ENCODE assay signal across 2 cellular contexts in genomic region chr19:33796164-33797100, GRCh38.
TF ChIP-seq lines count a peak whose summit lies in the region.

Gene KCTD15, plus strand, starts transcription at chr19:33796870. Its CDS starts 3,585 bp downstream, at chr19:33800455.

TF ChIP-seq in HEK293, 187 proteins besides CTCF, POLR2A, EP300 and RAD21 (continued from another document and continues in another):
- TF ChIP-seq, protein P1, sequence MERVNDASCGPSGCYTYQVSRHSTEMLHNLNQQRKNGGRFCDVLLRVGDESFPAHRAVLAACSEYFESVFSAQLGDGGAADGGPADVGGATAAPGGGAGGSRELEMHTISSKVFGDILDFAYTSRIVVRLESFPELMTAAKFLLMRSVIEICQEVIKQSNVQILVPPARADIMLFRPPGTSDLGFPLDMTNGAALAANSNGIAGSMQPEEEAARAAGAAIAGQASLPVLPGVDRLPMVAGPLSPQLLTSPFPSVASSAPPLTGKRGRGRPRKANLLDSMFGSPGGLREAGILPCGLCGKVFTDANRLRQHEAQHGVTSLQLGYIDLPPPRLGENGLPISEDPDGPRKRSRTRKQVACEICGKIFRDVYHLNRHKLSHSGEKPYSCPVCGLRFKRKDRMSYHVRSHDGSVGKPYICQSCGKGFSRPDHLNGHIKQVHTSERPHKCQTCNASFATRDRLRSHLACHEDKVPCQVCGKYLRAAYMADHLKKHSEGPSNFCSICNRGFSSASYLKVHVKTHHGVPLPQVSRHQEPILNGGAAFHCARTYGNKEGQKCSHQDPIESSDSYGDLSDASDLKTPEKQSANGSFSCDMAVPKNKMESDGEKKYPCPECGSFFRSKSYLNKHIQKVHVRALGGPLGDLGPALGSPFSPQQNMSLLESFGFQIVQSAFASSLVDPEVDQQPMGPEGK (tag by site-specific recombination; IDR thresholded peaks at IDR 0.05) = peak; percentile 56
- TF ChIP-seq ZNF391 (tag by site-specific recombination; IDR thresholded peaks at IDR 0.05; ENCODE audit: borderline replicate concordance, low read depth) (peak; percentile 54; the same call in 1 of the 2 replicates), ZNF558 (tag by site-specific recombination; IDR thresholded peaks at IDR 0.05) (no peak), GLIS1 (tag by site-specific recombination; IDR thresholded peaks at IDR 0.05) (0 out of 2 replicates have a peak, but pooled peaks have one; percentile 49), ZBTB6 (tag by site-specific recombination; IDR thresholded peaks at IDR 0.05) (peak; percentile 27; the same call in 1 of the 2 replicates), ZNF600 (tag by site-specific recombination; IDR thresholded peaks at IDR 0.05) (peak; percentile 21; the same call in 1 of the 2 replicates), YY1 (tag by site-specific recombination; IDR thresholded peaks at IDR 0.05) (peak; percentile 11), REPIN1 (tag by site-specific recombination; IDR thresholded peaks at IDR 0.05; ENCODE audit: low read depth) (peak; percentile 15; the same call in 1 of the 2 replicates), ZNF654 (tag by site-specific recombination; IDR thresholded peaks at IDR 0.05; ENCODE audit: low read depth) (no peak), ZNF488 (tag by site-specific recombination; IDR thresholded peaks at IDR 0.05) (0 out of 2 replicates have a peak, but pooled peaks have one; percentile 16), ZBTB7A (tag by site-specific recombination; IDR thresholded peaks at IDR 0.05; ENCODE audit: low read depth) (peak; percentile 87; the same call in 1 of the 2 replicates), SP7 (tag by site-specific recombination; IDR thresholded peaks at IDR 0.05) (peak; percentile 36; the same call in 1 of the 2 replicates), ZXDB (tag by site-specific recombination; IDR thresholded peaks at IDR 0.05) (peak; percentile 59; the same call in 1 of the 2 replicates), GFI1B (tag by site-specific recombination; IDR thresholded peaks at IDR 0.05) (no peak), KLF9 (tag by site-specific recombination; IDR thresholded peaks at IDR 0.05; ENCODE audit: low read depth) (peak; percentile 54), ZNF449 (tag by site-specific recombination; IDR thresholded peaks at IDR 0.05) (0 out of 2 replicates have a peak, but pooled peaks have one; percentile 39), ZNF157 (tag by site-specific recombination; IDR thresholded peaks at IDR 0.05) (0 out of 2 replicates have a peak, but pooled peaks have one; percentile 43)
- TF ChIP-seq, protein P2, sequence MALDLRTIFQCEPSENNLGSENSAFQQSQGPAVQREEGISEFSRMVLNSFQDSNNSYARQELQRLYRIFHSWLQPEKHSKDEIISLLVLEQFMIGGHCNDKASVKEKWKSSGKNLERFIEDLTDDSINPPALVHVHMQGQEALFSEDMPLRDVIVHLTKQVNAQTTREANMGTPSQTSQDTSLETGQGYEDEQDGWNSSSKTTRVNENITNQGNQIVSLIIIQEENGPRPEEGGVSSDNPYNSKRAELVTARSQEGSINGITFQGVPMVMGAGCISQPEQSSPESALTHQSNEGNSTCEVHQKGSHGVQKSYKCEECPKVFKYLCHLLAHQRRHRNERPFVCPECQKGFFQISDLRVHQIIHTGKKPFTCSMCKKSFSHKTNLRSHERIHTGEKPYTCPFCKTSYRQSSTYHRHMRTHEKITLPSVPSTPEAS (tag by site-specific recombination; IDR thresholded peaks at IDR 0.05) = peak; percentile 62
- TF ChIP-seq, protein P3, sequence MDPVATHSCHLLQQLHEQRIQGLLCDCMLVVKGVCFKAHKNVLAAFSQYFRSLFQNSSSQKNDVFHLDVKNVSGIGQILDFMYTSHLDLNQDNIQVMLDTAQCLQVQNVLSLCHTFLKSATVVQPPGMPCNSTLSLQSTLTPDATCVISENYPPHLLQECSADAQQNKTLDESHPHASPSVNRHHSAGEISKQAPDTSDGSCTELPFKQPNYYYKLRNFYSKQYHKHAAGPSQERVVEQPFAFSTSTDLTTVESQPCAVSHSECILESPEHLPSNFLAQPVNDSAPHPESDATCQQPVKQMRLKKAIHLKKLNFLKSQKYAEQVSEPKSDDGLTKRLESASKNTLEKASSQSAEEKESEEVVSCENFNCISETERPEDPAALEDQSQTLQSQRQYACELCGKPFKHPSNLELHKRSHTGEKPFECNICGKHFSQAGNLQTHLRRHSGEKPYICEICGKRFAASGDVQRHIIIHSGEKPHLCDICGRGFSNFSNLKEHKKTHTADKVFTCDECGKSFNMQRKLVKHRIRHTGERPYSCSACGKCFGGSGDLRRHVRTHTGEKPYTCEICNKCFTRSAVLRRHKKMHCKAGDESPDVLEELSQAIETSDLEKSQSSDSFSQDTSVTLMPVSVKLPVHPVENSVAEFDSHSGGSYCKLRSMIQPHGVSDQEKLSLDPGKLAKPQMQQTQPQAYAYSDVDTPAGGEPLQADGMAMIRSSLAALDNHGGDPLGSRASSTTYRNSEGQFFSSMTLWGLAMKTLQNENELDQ (tag by site-specific recombination; IDR thresholded peaks at IDR 0.05; ENCODE audit: low read depth) = no peak

TF ChIP-seq in HepG2, 621 proteins besides CTCF, POLR2A, EP300 and RAD21 (continued from another document and continues in another):
- TF ChIP-seq ZNF646 (CRISPR knock-in tag; IDR thresholded peaks at IDR 0.05) (0 out of 2 replicates have a peak, but pooled peaks have one; percentile 48), RFX3 (CRISPR knock-in tag; IDR thresholded peaks at IDR 0.05) (no peak), ZNF207 (IDR thresholded peaks at IDR 0.05; ENCODE audit: borderline replicate concordance) (no peak), ZNF333 (CRISPR knock-in tag; IDR thresholded peaks at IDR 0.05; ENCODE audit: borderline replicate concordance) (0 out of 2 replicates have a peak, but pooled peaks have one; percentile 33), RXRB (CRISPR knock-in tag; IDR thresholded peaks at IDR 0.05; ENCODE audit: borderline replicate concordance) (no peak), NFYC (CRISPR knock-in tag; IDR thresholded peaks at IDR 0.05) (no peak), REPIN1 (CRISPR knock-in tag; IDR thresholded peaks at IDR 0.05; ENCODE audit: borderline replicate concordance, low read depth) (0 out of 2 replicates have a peak, but pooled peaks have one; percentile 9), RBFOX2 (IDR thresholded peaks at IDR 0.05; ENCODE audit: low read depth, low read length) (peak; percentile 69; the same call in 1 of the 2 replicates), HNRNPK (IDR thresholded peaks at IDR 0.05; ENCODE audit: low read depth, low read length, poor library complexity, severe bottlenecking) (peak; percentile 94), SSRP1 (CRISPR knock-in tag; IDR thresholded peaks at IDR 0.05) (no peak), HES4 (CRISPR knock-in tag; IDR thresholded peaks at IDR 0.05; ENCODE audit: borderline replicate concordance) (peak; percentile 34; the same call in 1 of the 2 replicates), SMAD9 (CRISPR knock-in tag; IDR thresholded peaks at IDR 0.05) (no peak), NCOA1 (CRISPR knock-in tag; IDR thresholded peaks at IDR 0.05) (0 out of 2 replicates have a peak, but pooled peaks have one; percentile 23), RFX1 (IDR thresholded peaks at IDR 0.05) (no peak), IRF2 (CRISPR knock-in tag; IDR thresholded peaks at IDR 0.05) (no peak), HNRNPLL (IDR thresholded peaks at IDR 0.05; ENCODE audit: low read depth, low read length, poor library complexity, severe bottlenecking) (peak; percentile 35), ZNF430 (CRISPR knock-in tag; IDR thresholded peaks at IDR 0.05) (0 out of 2 replicates have a peak, but pooled peaks have one; percentile 7), THAP8 (CRISPR knock-in tag; IDR thresholded peaks at IDR 0.05; ENCODE audit: borderline replicate concordance) (0 out of 2 replicates have a peak, but pooled peaks have one; percentile 30), NR1H2 (CRISPR knock-in tag; IDR thresholded peaks at IDR 0.05; ENCODE audit: borderline replicate concordance, low read depth) (0 out of 2 replicates have a peak, but pooled peaks have one; percentile 57), UBTF (CRISPR knock-in tag; IDR thresholded peaks at IDR 0.05) (peak; percentile 71; the same call in 1 of the 2 replicates), ZNF224 (CRISPR knock-in tag; IDR thresholded peaks at IDR 0.05) (0 out of 2 replicates have a peak, but pooled peaks have one; percentile 7)
- TF ChIP-seq, protein P4, sequence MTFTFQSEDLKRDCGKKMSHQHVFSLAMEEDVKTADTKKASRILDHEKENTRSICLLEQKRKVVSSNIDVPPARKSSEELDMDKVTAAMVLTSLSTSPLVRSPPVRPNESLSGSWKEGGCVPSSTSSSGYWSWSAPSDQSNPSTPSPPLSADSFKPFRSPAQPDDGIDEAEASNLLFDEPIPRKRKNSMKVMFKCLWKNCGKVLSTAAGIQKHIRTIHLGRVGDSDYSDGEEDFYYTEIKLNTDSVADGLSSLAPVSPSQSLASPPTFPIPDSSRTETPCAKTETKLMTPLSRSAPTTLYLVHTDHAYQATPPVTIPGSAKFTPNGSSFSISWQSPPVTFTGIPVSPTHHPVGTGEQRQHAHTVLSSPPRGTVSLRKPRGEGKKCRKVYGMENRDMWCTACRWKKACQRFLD (CRISPR knock-in tag; IDR thresholded peaks at IDR 0.05; ENCODE audit: borderline replicate concordance) = 0 out of 2 replicates have a peak, but pooled peaks have one; percentile 6
- TF ChIP-seq, protein P5, sequence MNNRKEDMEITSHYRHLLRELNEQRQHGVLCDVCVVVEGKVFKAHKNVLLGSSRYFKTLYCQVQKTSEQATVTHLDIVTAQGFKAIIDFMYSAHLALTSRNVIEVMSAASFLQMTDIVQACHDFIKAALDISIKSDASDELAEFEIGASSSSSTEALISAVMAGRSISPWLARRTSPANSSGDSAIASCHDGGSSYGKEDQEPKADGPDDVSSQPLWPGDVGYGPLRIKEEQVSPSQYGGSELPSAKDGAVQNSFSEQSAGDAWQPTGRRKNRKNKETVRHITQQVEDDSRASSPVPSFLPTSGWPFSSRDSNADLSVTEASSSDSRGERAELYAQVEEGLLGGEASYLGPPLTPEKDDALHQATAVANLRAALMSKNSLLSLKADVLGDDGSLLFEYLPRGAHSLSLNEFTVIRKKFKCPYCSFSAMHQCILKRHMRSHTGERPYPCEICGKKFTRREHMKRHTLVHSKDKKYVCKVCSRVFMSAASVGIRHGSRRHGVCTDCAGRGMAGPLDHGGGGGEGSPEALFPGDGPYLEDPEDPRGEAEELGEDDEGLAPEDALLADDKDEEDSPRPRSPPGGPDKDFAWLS (CRISPR knock-in tag; IDR thresholded peaks at IDR 0.05; ENCODE audit: borderline replicate concordance) = no peak
- TF ChIP-seq, protein P6, sequence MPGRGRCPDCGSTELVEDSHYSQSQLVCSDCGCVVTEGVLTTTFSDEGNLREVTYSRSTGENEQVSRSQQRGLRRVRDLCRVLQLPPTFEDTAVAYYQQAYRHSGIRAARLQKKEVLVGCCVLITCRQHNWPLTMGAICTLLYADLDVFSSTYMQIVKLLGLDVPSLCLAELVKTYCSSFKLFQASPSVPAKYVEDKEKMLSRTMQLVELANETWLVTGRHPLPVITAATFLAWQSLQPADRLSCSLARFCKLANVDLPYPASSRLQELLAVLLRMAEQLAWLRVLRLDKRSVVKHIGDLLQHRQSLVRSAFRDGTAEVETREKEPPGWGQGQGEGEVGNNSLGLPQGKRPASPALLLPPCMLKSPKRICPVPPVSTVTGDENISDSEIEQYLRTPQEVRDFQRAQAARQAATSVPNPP (CRISPR knock-in tag; IDR thresholded peaks at IDR 0.05) = no peak
